In genomic region chr4:147509386-147509785, GRCh38 we compare ENCODE assay signal across 36 cellular contexts. TPM values are rescaled to one million over a fixed set of nuclear protein-coding genes. Genes with fewer than 3 reads are reported as not detected.
"Had no signal": no experiment of that assay in that cellular context is flagged by ENCODE, and none has a peak within 500 bp of the region (broad histone marks: within the 10 kb centered on the region; RNA-seq: fewer than 3 reads in every experiment).

No MANE protein-coding gene starts in this region.

- H3K9me3 ChIP-seq: ascending aorta, body of pancreas, MG63, SJSA1 had no signal

- H3K36me3 Mint-ChIP-seq: activated CD8-positive, alpha-beta memory T cell treated with anti-CD3 and anti-CD28 coated beads, Interleukin-2, amount 10 ng/mL, durations not matched to agents 7 days and 5 days; activated naive CD4-positive, alpha-beta T cell treated with anti-CD3 and anti-CD28 coated beads, Interleukin-2, amount 50 U/mL, for 72 hours had no signal

- H3K4me3 ChIP-seq: ascending aorta, body of pancreas, cardiac muscle cell, MG63, SJSA1 had no signal

- DNase-seq: activated B cell treated with CpG ODN at 0.5 μM for 24 hours; activated CD4-positive, alpha-beta T cell treated with anti-CD3 and anti-CD28 coated beads for 1 hour; activated CD4-positive, alpha-beta T cell treated with anti-CD3 and anti-CD28 coated beads, Interleukin-2, amount 10 ng/mL, durations not matched to agents 24 days and 14 days; activated CD4-positive, alpha-beta T cell treated with anti-CD3 and anti-CD28 coated beads, Interleukin-2, amount 50 U/mL, for 48 hours; activated CD8-positive, alpha-beta memory T cell treated with anti-CD3 and anti-CD28 coated beads, Interleukin-2, amount 10 ng/mL, durations not matched to agents 7 days and 5 days; activated effector memory CD4-positive, alpha-beta T cell treated with Interleukin-2 at 50 U/mL for 16 hours; activated naive CD4-positive, alpha-beta T cell; activated naive CD8-positive, alpha-beta T cell treated with anti-CD3 and anti-CD28 coated beads, Interleukin-2, amount 50 U/mL, for 24 hours; activated T-cell treated with anti-CD3 and anti-CD28 coated beads, Interleukin-2, amount 50 U/mL, for 24 hours; amniotic stem cell; body of pancreas; MG63; MV-4-11; NCI-H1092 treated with DMSO at 0.1 percent for 48 hours; NCI-H1417 treated with DMSO at 0.1 percent for 48 hours; NCI-H1694; NCI-H2029; NCI-H2107; NCI-H2171 treated with DMSO at 0.1 percent for 48 hours; NCI-H345; NCI-H510A treated with DMSO at 0.1 percent for 48 hours; NCI-H69; NK-92 treated with Interleukin-12 subunit alpha and Interleukin-12 subunit beta, amount 100 ng/mL, for 24 hours; OCI-M1; RPMI8226; SW 1271 had no signal

- H3K4me3 Mint-ChIP-seq: activated B cell treated with CpG ODN at 0.5 μM for 24 hours; activated CD4-positive, alpha-beta T cell treated with anti-CD3 and anti-CD28 coated beads, Interleukin-2, amount 10 ng/mL, durations not matched to agents 24 days and 14 days; activated CD8-positive, alpha-beta memory T cell treated with anti-CD3 and anti-CD28 coated beads, Interleukin-2, amount 10 ng/mL, durations not matched to agents 7 days and 5 days; activated naive CD8-positive, alpha-beta T cell treated with anti-CD3 and anti-CD28 coated beads, Interleukin-2, amount 50 U/mL, for 24 hours; activated T-cell treated with anti-CD3 and anti-CD28 coated beads, Interleukin-2, amount 50 U/mL, for 24 hours; activated T-helper 1 cell treated with anti-CD3 and anti-CD28 coated beads, Interleukin-12 subunit alpha, Interleukin-12 subunit beta, Interleukin-2, Interleukin-4 antibody, amounts not matched to agents 30 ng/mL and 10 ng/mL and 1 ng/mL, durations not matched to agents 14 hours and 24 hours and 36 hours; T-helper 1 cell treated with Interleukin-12 subunit alpha and Interleukin-12 subunit beta and Interleukin-4 antibody, amounts not matched to agents 30 μg/mL and 1 μg/mL, for 36 hours had no signal

- H3K27me3 ChIP-seq: ascending aorta, body of pancreas, cardiac muscle cell, MG63, SJSA1 had no signal

- H3K4me1 ChIP-seq: ascending aorta, body of pancreas, SJSA1 had no signal

- H3K4me1 Mint-ChIP-seq: activated B cell treated with CpG ODN at 0.5 μM for 24 hours; activated CD4-positive, alpha-beta T cell treated with anti-CD3 and anti-CD28 coated beads, Interleukin-2, amount 10 ng/mL, durations not matched to agents 24 days and 14 days; activated CD8-positive, alpha-beta memory T cell treated with anti-CD3 and anti-CD28 coated beads, Interleukin-2, amount 10 ng/mL, durations not matched to agents 7 days and 5 days; activated naive CD8-positive, alpha-beta T cell treated with anti-CD3 and anti-CD28 coated beads, Interleukin-2, amount 50 U/mL, for 24 hours had no signal

- H3K27ac ChIP-seq: ascending aorta, body of pancreas, cardiac muscle cell, KMS-11, SJSA1 had no signal

- H3K36me3 ChIP-seq: ascending aorta, cardiac muscle cell, MG63, SJSA1 had no signal

- H3K4me2 ChIP-seq: KMS-11 had no signal

- ATAC-seq: activated CD8-positive, alpha-beta memory T cell treated with anti-CD3 and anti-CD28 coated beads, Interleukin-2, amount 10 ng/mL, durations not matched to agents 7 days and 5 days; activated naive CD4-positive, alpha-beta T cell treated with anti-CD3 and anti-CD28 coated beads, Interleukin-2, amount 50 U/mL, for 72 hours; activated naive CD8-positive, alpha-beta T cell treated with anti-CD3 and anti-CD28 coated beads, Interleukin-2, amount 50 U/mL, for 24 hours; body of pancreas; Panc1; Right ventricle myocardium inferior; SK-N-SH treated with all-trans-retinoic acid at 6 μM for 48 hours had no signal

- H3K9me3 Mint-ChIP-seq: activated B cell treated with CpG ODN at 0.5 μM for 24 hours; activated CD4-positive, alpha-beta T cell treated with anti-CD3 and anti-CD28 coated beads, Interleukin-2, amount 10 ng/mL, durations not matched to agents 24 days and 14 days; activated naive CD4-positive, alpha-beta T cell treated with anti-CD3 and anti-CD28 coated beads, Interleukin-2, amount 50 U/mL, for 72 hours; activated naive CD8-positive, alpha-beta T cell treated with anti-CD3 and anti-CD28 coated beads, Interleukin-2, amount 50 U/mL, for 24 hours; activated T-cell treated with anti-CD3 and anti-CD28 coated beads, Interleukin-2, amount 50 U/mL, for 24 hours; activated T-helper 1 cell treated with anti-CD3 and anti-CD28 coated beads, Interleukin-12 subunit alpha, Interleukin-12 subunit beta, Interleukin-2, Interleukin-4 antibody, amounts not matched to agents 30 ng/mL and 10 ng/mL and 1 ng/mL, durations not matched to agents 14 hours and 24 hours and 36 hours; T-helper 1 cell treated with Interleukin-12 subunit alpha and Interleukin-12 subunit beta and Interleukin-4 antibody, amounts not matched to agents 30 μg/mL and 1 μg/mL, for 36 hours had no signal

- H3K27ac Mint-ChIP-seq: activated B cell treated with CpG ODN at 0.5 μM for 24 hours; activated CD4-positive, alpha-beta T cell treated with anti-CD3 and anti-CD28 coated beads, Interleukin-2, amount 10 ng/mL, durations not matched to agents 24 days and 14 days; activated CD8-positive, alpha-beta memory T cell treated with anti-CD3 and anti-CD28 coated beads, Interleukin-2, amount 10 ng/mL, durations not matched to agents 7 days and 5 days; activated naive CD4-positive, alpha-beta T cell treated with anti-CD3 and anti-CD28 coated beads, Interleukin-2, amount 50 U/mL, for 72 hours; activated naive CD8-positive, alpha-beta T cell treated with anti-CD3 and anti-CD28 coated beads, Interleukin-2, amount 50 U/mL, for 24 hours; activated T-cell treated with anti-CD3 and anti-CD28 coated beads, Interleukin-2, amount 50 U/mL, for 24 hours; activated T-helper 1 cell treated with anti-CD3 and anti-CD28 coated beads, Interleukin-12 subunit alpha, Interleukin-12 subunit beta, Interleukin-2, Interleukin-4 antibody, amounts not matched to agents 30 ng/mL and 10 ng/mL and 1 ng/mL, durations not matched to agents 14 hours and 24 hours and 36 hours; T-helper 1 cell treated with Interleukin-12 subunit alpha and Interleukin-12 subunit beta and Interleukin-4 antibody, amounts not matched to agents 30 μg/mL and 1 μg/mL, for 36 hours had no signal

- H3K27me3 Mint-ChIP-seq: activated B cell treated with CpG ODN at 0.5 μM for 24 hours had no signal

- H3K9ac ChIP-seq: KMS-11 had no signal

RNA-seq across cellular contexts. Expression of gene EDNRA, which starts 28.5 kb away (rescaled TPM):
- total RNA-seq: activated B cell treated with CpG ODN at 0.5 μM for 24 hours; activated CD4-positive, alpha-beta T cell treated with anti-CD3 and anti-CD28 coated beads, Interleukin-2, amount 10 ng/mL, durations not matched to agents 24 days and 14 days; activated CD8-positive, alpha-beta memory T cell treated with anti-CD3 and anti-CD28 coated beads, Interleukin-2, amount 10 ng/mL, durations not matched to agents 7 days and 5 days; activated T-helper 1 cell treated with anti-CD3 and anti-CD28 coated beads, Interleukin-12 subunit alpha, Interleukin-12 subunit beta, Interleukin-2, Interleukin-4 antibody, amounts not matched to agents 30 ng/mL and 10 ng/mL and 1 ng/mL, durations not matched to agents 14 hours and 24 hours and 36 hours had no signal
